ENCODE assay signal across 8 cellular contexts in the genomic region with DNA sequence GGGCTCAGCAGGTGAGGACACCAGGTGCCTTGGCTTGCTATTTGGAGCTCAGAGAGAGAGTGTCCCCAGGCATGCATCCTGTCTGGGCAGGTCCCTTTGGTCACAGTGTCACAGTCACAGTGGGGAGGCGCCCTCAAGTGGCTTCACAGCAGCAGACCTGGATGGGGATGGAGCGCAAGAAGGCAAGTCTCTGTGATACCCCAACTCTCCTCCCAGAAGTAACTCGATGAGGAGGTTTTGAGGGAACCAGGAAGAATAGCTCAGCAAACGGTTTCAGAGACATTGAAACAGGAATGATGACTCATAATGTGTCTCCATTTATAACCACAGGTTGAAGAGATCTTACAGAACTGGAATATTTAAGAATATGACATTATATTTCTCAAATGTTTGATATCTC.
A peak's percentile ranks its signal among the peaks of the same experiment; 100 is the strongest.
DNase-seq lines count a peak whose midpoint lies in the region; ATAC-seq, FAIRE-seq and TF ChIP-seq lines count a peak whose summit lies in the region.

No MANE protein-coding gene starts in this region.

- TF ChIP-seq POLR2A in NB4 (IDR thresholded peaks at IDR 0.05; ENCODE audit: extremely low read depth, insufficient read length) (no peak), GM12878 (IDR thresholded peaks at IDR 0.05; ENCODE audit: low read depth, low read length) (no peak), Peyer's patch (IDR thresholded peaks at IDR 0.05) (no peak)

- H3K9me3 Mint-ChIP-seq in activated T-cell treated with anti-CD3 and anti-CD28 coated beads, Interleukin-2, amount 50 U/mL, for 24 hours = no peaks in the 10 kb centered on the region

- no peak overlapping the region for H3K9ac ChIP-seq in GM12878 (ENCODE audit: control insufficient read depth, insufficient read depth, low read length)

- SMC1A ChIA-PET in GM12878 (lab: Charles Lee; ENCODE audit: uncharacterized antibody, unreplicated experiment) = interaction anchor here (0.5 to 2.4 kb wide), 4 partner anchors 132 to 377 kb away, joined by 3 to 24 read pairs (median 4); no protein-coding TSS in a partner anchor

- TF ChIP-seq CTCF in HFF-Myc (IDR thresholded peaks at IDR 0.05; ENCODE audit: low read depth, low read length, missing control alignments) (peak; percentile 53), NB4 (IDR thresholded peaks at IDR 0.05; ENCODE audit: low read depth, low read length) (peak; percentile 36), GM12878 (IDR thresholded peaks at IDR 0.05 in 2 of 3, conservative IDR thresholded peaks at IDR 0.05 in 1 of 3; ENCODE audit: control insufficient read depth in 2 of 3, extremely low read depth in 1 of 3, insufficient read depth in 1 of 3, low read depth in 3 of 3, low read length in 3 of 3) (peak; percentile 68 to 76 (median 74)), Peyer's patch (IDR thresholded peaks at IDR 0.05) (peak in 2 of 6 experiments; percentile 6 to 8)

- H3K4me1 Mint-ChIP-seq in activated T-cell treated with anti-CD3 and anti-CD28 coated beads, Interleukin-2, amount 50 U/mL, for 24 hours (ENCODE audit: low read depth) = peaks cover 3% of the 10 kb centered on the region

- H2AFZ ChIP-seq in GM12878 (ENCODE audit: control insufficient read depth, low read depth, low read length) = no peak overlapping the region

- no peak overlapping the region for H3K27ac Mint-ChIP-seq in activated T-cell treated with anti-CD3 and anti-CD28 coated beads, Interleukin-2, amount 50 U/mL, for 24 hours

- H3K4me3 ChIP-seq in HFF-Myc (replicated peaks; ENCODE audit: low read depth, low read length) (no peak overlapping the region), NB4 (ENCODE audit: low read depth, low read length) (no peak overlapping the region), GM12878 (no peak overlapping the region), Peyer's patch (no peak overlapping the region)

- no peaks in the 10 kb centered on the region for H4K20me1 ChIP-seq in GM12878 (ENCODE audit: control insufficient read depth, insufficient read depth)

- no peaks in the 10 kb centered on the region for H3K9me3 ChIP-seq in GM12878 (replicated peaks; ENCODE audit: control insufficient read depth, insufficient read depth, low read length)
- H3K9me3 ChIP-seq in Peyer's patch = no peaks in the 10 kb centered on the region

- FAIRE-seq in GM12878 (lab: Jason Lieb, UNC) = peak; percentile 76

- no peak overlapping the region for H3K4me3 Mint-ChIP-seq in activated T-cell treated with anti-CD3 and anti-CD28 coated beads, Interleukin-2, amount 50 U/mL, for 24 hours

- 8% methylated on average over 4 of the region's 4 CpGs for WGBS in GM12878 (ENCODE audit: insufficient coverage, insufficient replicate concordance, low lambda C conversion rate, missing lambda C conversion rate)

- RAD21 ChIA-PET in GM12878 (lab: Charles Lee; ENCODE audit: unreplicated experiment) = interaction anchor here (1.0 to 1.2 kb wide), 3 partner anchors 133 to 369 kb away, joined by 4 to 11 read pairs (median 5); partner anchors contain the start of gene C15orf40

- H3K27ac ChIP-seq in GM12878 (ENCODE audit: control insufficient read depth, insufficient read depth) = no peak overlapping the region
- H3K27ac ChIP-seq in Peyer's patch = no peak overlapping the region

- POLR2A ChIA-PET in GM12878 (lab: Charles Lee) = interaction anchor here (1.0 kb wide), 1 partner anchor 132 kb away, joined by 3 read pairs; no protein-coding TSS in a partner anchor

- ATAC-seq in GM12878 = peak; percentile 98
- ATAC-seq in left lobe of liver = peak; percentile 80

- no TSS peak for BruUV-seq in GM12878 (replicated peaks; lab: Mats Ljungman, UMichigan)

- no peaks in the 10 kb centered on the region for H3K79me2 ChIP-seq in GM12878 (ENCODE audit: control insufficient read depth, insufficient read depth, low read length)

- peaks cover 56% of the 10 kb centered on the region for H3K27me3 Mint-ChIP-seq in activated T-cell treated with anti-CD3 and anti-CD28 coated beads, Interleukin-2, amount 50 U/mL, for 24 hours

- H3K4me2 ChIP-seq in GM12878 (ENCODE audit: control insufficient read depth, insufficient read depth) = no peak overlapping the region

- H3K27me3 ChIP-seq in GM12878 (replicated peaks in 1 of 2; ENCODE audit: control insufficient read depth in 2 of 2, insufficient read depth in 2 of 2, low read length in 1 of 2) (peaks cover 0 to 6% of the 10 kb centered on the region in 2 experiments; a peak in 3 of 4 replicates), Peyer's patch (peaks cover 0 to 7% of the 10 kb centered on the region in 2 donors)

- in situ Hi-C loops in GM12878 (cut with MboI) = no loop called here

- H3K36me3 Mint-ChIP-seq in activated T-cell treated with anti-CD3 and anti-CD28 coated beads, Interleukin-2, amount 50 U/mL, for 24 hours (ENCODE audit: low read depth) = no peaks in the 10 kb centered on the region

- no peaks in the 10 kb centered on the region for H3K36me3 ChIP-seq in GM12878 (ENCODE audit: control insufficient read depth in 2 of 2, insufficient read depth in 2 of 2, low read length in 1 of 2)
- H3K36me3 ChIP-seq in Peyer's patch = no peaks in the 10 kb centered on the region

- H3K4me1 ChIP-seq in GM12878 (ENCODE audit: control insufficient read depth, insufficient read depth, low read length) (peaks cover 5% of the 10 kb centered on the region), Peyer's patch (no peaks in the 10 kb centered on the region)

- intact Hi-C loops in GM12878 (cut with micrococcal nuclease; ENCODE audit: unreplicated experiment) = loop anchor here (1.0 to 2.0 kb wide), 2 partner anchors 132 to 370 kb away; partner anchors contain the start of gene C15orf40

- TF ChIP-seq EP300 in GM12878 (IDR thresholded peaks at IDR 0.05; ENCODE audit: borderline replicate concordance in 1 of 2, control insufficient read depth in 1 of 2, low read depth in 2 of 2, low read length in 2 of 2) = no peak

- TF ChIP-seq RAD21 in GM12878 (IDR thresholded peaks at IDR 0.05; ENCODE audit: insufficient read depth, low read depth, low read length) = peak; percentile 73

- peak; percentile 45 to 52 for DNase-seq in activated T-cell treated with anti-CD3 and anti-CD28 coated beads, Interleukin-2, amount 50 U/mL, for 48 hours
- DNase-seq in activated T-cell treated with anti-CD3 and anti-CD28 coated beads, Interleukin-2, amount 50 U/mL, for 24 hours = no peak
- DNase-seq in HFF-Myc (ENCODE audit: extremely low read depth, low read depth) = no peak
- DNase-seq in NB4 (ENCODE audit: low read depth) = peak; percentile 50
- DNase-seq in GM12878 (ENCODE audit: low read depth, low spot score) = peak; percentile 13
- DNase-seq in left lobe of liver (ENCODE audit: low spot score) = no peak
- no peak for DNase-seq in Peyer's patch
- no peak for DNase-seq in NCI-H1436 treated with DMSO at 0.1 percent for 48 hours (lab: John Stamatoyannopoulos, UW)

- CTCF ChIA-PET in GM12878 (lab: Yijun Ruan, JAX) = interaction anchor here (0.6 to 1.5 kb wide), 7 partner anchors 12 to 372 kb away, joined by 3 to 32 read pairs (median 4); partner anchors contain the start of gene C15orf40

TF ChIP-seq in GM12878, 131 proteins besides CTCF, POLR2A, EP300 and RAD21:
- TF ChIP-seq SREBF2 (IDR thresholded peaks at IDR 0.05; ENCODE audit: low read length) = no peak
- TF ChIP-seq, protein P1, sequence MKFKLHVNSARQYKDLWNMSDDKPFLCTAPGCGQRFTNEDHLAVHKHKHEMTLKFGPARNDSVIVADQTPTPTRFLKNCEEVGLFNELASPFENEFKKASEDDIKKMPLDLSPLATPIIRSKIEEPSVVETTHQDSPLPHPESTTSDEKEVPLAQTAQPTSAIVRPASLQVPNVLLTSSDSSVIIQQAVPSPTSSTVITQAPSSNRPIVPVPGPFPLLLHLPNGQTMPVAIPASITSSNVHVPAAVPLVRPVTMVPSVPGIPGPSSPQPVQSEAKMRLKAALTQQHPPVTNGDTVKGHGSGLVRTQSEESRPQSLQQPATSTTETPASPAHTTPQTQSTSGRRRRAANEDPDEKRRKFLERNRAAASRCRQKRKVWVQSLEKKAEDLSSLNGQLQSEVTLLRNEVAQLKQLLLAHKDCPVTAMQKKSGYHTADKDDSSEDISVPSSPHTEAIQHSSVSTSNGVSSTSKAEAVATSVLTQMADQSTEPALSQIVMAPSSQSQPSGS (IDR thresholded peaks at IDR 0.05; ENCODE audit: low read length) = no peak
- 0 out of 2 replicates have a peak, but pooled peaks have one; percentile 15 for TF ChIP-seq YY1 (IDR thresholded peaks at IDR 0.05; ENCODE audit: low read depth, low read length)
- TF ChIP-seq SMC3 (IDR thresholded peaks at IDR 0.05; ENCODE audit: borderline replicate concordance, low read length) = peak; percentile 74
- peak; percentile 8; the same call in 1 of the 2 replicates for TF ChIP-seq JUNB (IDR thresholded peaks at IDR 0.05)
- TF ChIP-seq JUND (IDR thresholded peaks at IDR 0.05; ENCODE audit: low read depth, low read length) = no peak
- no peak for TF ChIP-seq FOXK2 (IDR thresholded peaks at IDR 0.05)
- peak; percentile 54; the same call in 1 of the 2 replicates for TF ChIP-seq IRF4 (IDR thresholded peaks at IDR 0.05; ENCODE audit: low read depth, low read length)
- no peak for TF ChIP-seq HCFC1 (IDR thresholded peaks at IDR 0.05; ENCODE audit: low read length)
- TF ChIP-seq KDM1A (IDR thresholded peaks at IDR 0.05; ENCODE audit: borderline replicate concordance) = no peak
TF ChIP-seq in GM12878: peak in this region for 4.

Comparison
In these comparisons a context has a peak if more than half of its experiments do, and no peak if none do; other contexts are left out.
1. DNase-seq: peak in activated T-cell treated with anti-CD3 and anti-CD28 coated beads, Interleukin-2, amount 50 U/mL, for 48 hours (2 of 2), NB4 (single experiment) and GM12878 (single experiment); none in activated T-cell treated with anti-CD3 and anti-CD28 coated beads, Interleukin-2, amount 50 U/mL, for 24 hours (single experiment), HFF-Myc (single experiment), left lobe of liver (single experiment), Peyer's patch (0 of 3) and NCI-H1436 treated with DMSO at 0.1 percent for 48 hours (single experiment).